Comparison of ENCODE assay signal across 14 cellular contexts in the genomic region with DNA sequence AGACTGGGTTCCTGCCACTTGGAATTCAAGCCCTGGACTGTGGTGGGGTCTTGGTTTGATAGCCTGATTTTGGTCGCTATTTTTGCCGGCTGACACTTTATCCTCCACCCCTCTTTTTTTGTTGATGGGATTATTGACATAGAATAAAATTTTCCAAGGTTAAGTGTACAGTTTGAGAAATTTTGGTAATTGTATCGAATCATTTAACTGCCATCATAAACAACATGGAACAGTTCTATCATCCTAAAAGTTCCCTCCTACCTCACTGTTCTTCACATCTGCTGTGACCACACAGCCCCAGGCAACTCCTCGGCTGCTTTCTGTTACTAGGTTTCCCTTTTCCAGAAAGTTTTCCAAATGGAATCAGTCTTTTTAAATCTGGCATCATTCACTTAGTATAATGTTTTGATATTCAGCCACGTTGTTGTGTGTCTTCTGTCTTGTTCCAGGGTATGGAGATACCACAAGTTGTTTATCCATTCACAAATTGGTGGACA. TPM values are rescaled to one million over a fixed set of nuclear protein-coding genes. Genes with fewer than 3 reads are reported as not detected.
A peak's percentile ranks its signal among the peaks of the same experiment; 100 is the strongest.
DNase-seq lines count a peak whose midpoint lies in the region; ATAC-seq and TF ChIP-seq lines count a peak whose summit lies in the region.
"Had no signal": no experiment of that assay in that cellular context is flagged by ENCODE, and none has a peak within 500 bp of the region (broad histone marks: within the 10 kb centered on the region; RNA-seq: fewer than 3 reads in every experiment).

No MANE protein-coding gene starts in this region.

- H3K4me3 Mint-ChIP-seq in endodermal cell = peak overlapping the region; percentile 87

- H3K79me2 ChIP-seq in KMS-11 (ENCODE audit: insufficient read depth, low read depth) (no peaks in the 10 kb centered on the region), neural cell (replicated peaks; ENCODE audit: insufficient read depth, low read length) (no peaks in the 10 kb centered on the region)

- TF ChIP-seq RAD21 in neural cell (conservative IDR thresholded peaks at IDR 0.05) = no peak

- no peaks in the 10 kb centered on the region for H3F3A ChIP-seq in neural cell (ENCODE audit: insufficient read depth, low read length, poor library complexity, severe bottlenecking)

- WGBS in endodermal cell (ENCODE audit: insufficient coverage in 1 of 2, insufficient read length in 1 of 2), 2 experiments = 57 to 90% methylated on average over 2 to 5 of the region's 5 CpGs

- H3K4me2 ChIP-seq in BLaER1 = peak overlapping the region; percentile 77
- H3K4me2 ChIP-seq in KMS-11 = peak overlapping the region; percentile 41
- H3K4me2 ChIP-seq in neural cell (ENCODE audit: low read length) = no peak overlapping the region

- TF ChIP-seq EP300 in neural cell (conservative IDR thresholded peaks at IDR 0.05; ENCODE audit: poor library complexity, severe bottlenecking) = no peak

- H3K9me2 ChIP-seq in neural cell (ENCODE audit: insufficient read depth, low read length) = no peaks in the 10 kb centered on the region

- no peak for DNase-seq in endodermal cell
- DNase-seq in NCI-H524 treated with DMSO at 0.1 percent for 48 hours (lab: John Stamatoyannopoulos, UW) = no peak
- DNase-seq in islet precursor cell = no peak
- no peak for DNase-seq in AML-193 (lab: John Stamatoyannopoulos, UW)
- DNase-seq: Karpas-422, lower lobe of right lung, NCI-H187 treated with DMSO at 0.1 percent for 48 hours, ovary had no signal

- H2AFZ ChIP-seq in KMS-11 (ENCODE audit: low read depth) (no peak overlapping the region), neural cell (ENCODE audit: low read depth, low read length) (no peak overlapping the region)

- H3K27me3 Mint-ChIP-seq in endodermal cell (ENCODE audit: insufficient read depth) = no peaks in the 10 kb centered on the region

- no peaks in the 10 kb centered on the region for H4K20me1 ChIP-seq in BLaER1
- no peaks in the 10 kb centered on the region for H4K20me1 ChIP-seq in KMS-11 (ENCODE audit: insufficient read depth)
- no peaks in the 10 kb centered on the region for H4K20me1 ChIP-seq in neural cell (ENCODE audit: insufficient read depth)

- no peak overlapping the region for H3K27ac Mint-ChIP-seq in endodermal cell
- H3K27ac Mint-ChIP-seq: activated naive CD4-positive, alpha-beta T cell treated with anti-CD3 and anti-CD28 coated beads for 36 hours had no signal

- H3K9me3 Mint-ChIP-seq in endodermal cell = no peaks in the 10 kb centered on the region
- H3K9me3 Mint-ChIP-seq: activated naive CD4-positive, alpha-beta T cell treated with anti-CD3 and anti-CD28 coated beads for 36 hours had no signal

- H3K27me3 ChIP-seq in BLaER1 = no peaks in the 10 kb centered on the region
- H3K27me3 ChIP-seq in KMS-11 (ENCODE audit: insufficient read depth, low read depth) = no peaks in the 10 kb centered on the region
- no peaks in the 10 kb centered on the region for H3K27me3 ChIP-seq in endodermal cell (ENCODE audit: control insufficient read depth, insufficient read depth, low read length, poor library complexity, severe bottlenecking)
- H3K27me3 ChIP-seq in neural cell (ENCODE audit: insufficient read depth, low read depth, low read length) = peaks cover 16% of the 10 kb centered on the region
- H3K27me3 ChIP-seq: ovary had no signal

- H3K4me1 Mint-ChIP-seq in endodermal cell = peaks cover 17% of the 10 kb centered on the region

- H3K36me3 ChIP-seq in BLaER1 = no peaks in the 10 kb centered on the region
- H3K36me3 ChIP-seq in KMS-11 (ENCODE audit: insufficient read depth) = no peaks in the 10 kb centered on the region
- H3K36me3 ChIP-seq in endodermal cell (ENCODE audit: control insufficient read depth, insufficient read depth, low read length) = no peaks in the 10 kb centered on the region
- no peaks in the 10 kb centered on the region for H3K36me3 ChIP-seq in neural cell (ENCODE audit: insufficient read depth, low read length)
- H3K36me3 ChIP-seq: lower lobe of right lung, ovary, upper lobe of left lung had no signal

- H3K4me1 ChIP-seq in BLaER1 = peaks cover 86% of the 10 kb centered on the region
- peaks cover 44% of the 10 kb centered on the region for H3K4me1 ChIP-seq in KMS-11 (ENCODE audit: low read depth, poor library complexity, severe bottlenecking)
- H3K4me1 ChIP-seq in endodermal cell (ENCODE audit: control insufficient read depth, insufficient read depth, low read length) = no peaks in the 10 kb centered on the region

- ATAC-seq in HG03469 (IDR thresholded peaks at IDR 0.05; ENCODE audit: unreplicated experiment) = no peak

- H3K36me3 Mint-ChIP-seq in endodermal cell (ENCODE audit: low read depth) = peaks cover 11% of the 10 kb centered on the region

- H3K9ac ChIP-seq in BLaER1 = peak overlapping the region; percentile 30; the same call in 1 of the 2 replicates
- no peak overlapping the region for H3K9ac ChIP-seq in KMS-11
- no peak overlapping the region for H3K9ac ChIP-seq in endodermal cell (ENCODE audit: extremely low read depth, low read length, poor library complexity, severe bottlenecking)
- no peak overlapping the region for H3K9ac ChIP-seq in neural cell (ENCODE audit: low read length)

- H3K4me3 ChIP-seq in BLaER1 (no peak overlapping the region; the same call in 1 of the 2 replicates), KMS-11 (IDR thresholded peaks at IDR 0.05; ENCODE audit: insufficient read depth, low read depth, low read length) (no peak overlapping the region), endodermal cell (ENCODE audit: low read length) (peak overlapping the region; percentile 85), neural cell (ENCODE audit: low read length) (peak overlapping the region; percentile 59)
- H3K4me3 ChIP-seq: ovary had no signal

- TF ChIP-seq CTCF in KMS-11 (conservative IDR thresholded peaks at IDR 0.05; ENCODE audit: low read depth, low read length) (no peak; the same call in 1 of the 2 replicates), endodermal cell (conservative IDR thresholded peaks at IDR 0.05) (no peak), neural cell (IDR thresholded peaks at IDR 0.05; ENCODE audit: poor library complexity, severe bottlenecking) (no peak)

- H3K27ac ChIP-seq in BLaER1 (peak overlapping the region; percentile 83), KMS-11 (peak overlapping the region; percentile 54), endodermal cell (ENCODE audit: low read depth, low read length) (no peak overlapping the region), neural cell (ENCODE audit: low read length) (no peak overlapping the region)
- H3K27ac ChIP-seq: lower lobe of right lung, ovary, upper lobe of left lung had no signal

- H3K9me3 ChIP-seq in BLaER1 (0 out of 2 replicates have a peak, but pooled peaks cover 3% of the 10 kb centered on the region), endodermal cell (ENCODE audit: control insufficient read depth, low read length) (no peaks in the 10 kb centered on the region), neural cell (ENCODE audit: low read length) (no peaks in the 10 kb centered on the region)
- H3K9me3 ChIP-seq: lower lobe of right lung, ovary, upper lobe of left lung had no signal

TF ChIP-seq in neural cell, 6 proteins besides CTCF, POLR2A, EP300 and RAD21:
- TF ChIP-seq EZH2 (IDR thresholded peaks at IDR 0.05; ENCODE audit: borderline replicate concordance, insufficient read depth, low read length, poor library complexity, severe bottlenecking) (no peak), SMC3 (conservative IDR thresholded peaks at IDR 0.05; ENCODE audit: poor library complexity) (peak; percentile 9)

RNA-seq across cellular contexts. Expression of a gene that starts 50.6 kb away (rescaled TPM):
- 10 to 100 TPM; 30.5 to 54.2 TPM for total RNA-seq in endodermal cell
- polyA plus RNA-seq in endodermal cell (2013, experiment 1 of 2) = 4.3 TPM
- 5.1 TPM for polyA plus RNA-seq in endodermal cell (2013, experiment 2 of 2)
- 0.51 TPM in 1 of 2 replicates, not detected in the other for polyA plus RNA-seq in neural cell
- polyA minus RNA-seq in neural cell = 0.58 TPM in 1 of 2 replicates, not detected in the other

Comparison
In these comparisons a context has a peak if more than half of its experiments do, and no peak if none do; other contexts are left out.
1. H3K27ac ChIP-seq: peak in BLaER1 (single experiment) and KMS-11 (single experiment); none in endodermal cell (single experiment) and neural cell (single experiment).
2. H3K4me3 ChIP-seq: peak in endodermal cell (single experiment) and neural cell (single experiment); none in BLaER1 (single experiment) and KMS-11 (single experiment).